Comparison of ENCODE assay signal across 6 cellular contexts in the genomic region with DNA sequence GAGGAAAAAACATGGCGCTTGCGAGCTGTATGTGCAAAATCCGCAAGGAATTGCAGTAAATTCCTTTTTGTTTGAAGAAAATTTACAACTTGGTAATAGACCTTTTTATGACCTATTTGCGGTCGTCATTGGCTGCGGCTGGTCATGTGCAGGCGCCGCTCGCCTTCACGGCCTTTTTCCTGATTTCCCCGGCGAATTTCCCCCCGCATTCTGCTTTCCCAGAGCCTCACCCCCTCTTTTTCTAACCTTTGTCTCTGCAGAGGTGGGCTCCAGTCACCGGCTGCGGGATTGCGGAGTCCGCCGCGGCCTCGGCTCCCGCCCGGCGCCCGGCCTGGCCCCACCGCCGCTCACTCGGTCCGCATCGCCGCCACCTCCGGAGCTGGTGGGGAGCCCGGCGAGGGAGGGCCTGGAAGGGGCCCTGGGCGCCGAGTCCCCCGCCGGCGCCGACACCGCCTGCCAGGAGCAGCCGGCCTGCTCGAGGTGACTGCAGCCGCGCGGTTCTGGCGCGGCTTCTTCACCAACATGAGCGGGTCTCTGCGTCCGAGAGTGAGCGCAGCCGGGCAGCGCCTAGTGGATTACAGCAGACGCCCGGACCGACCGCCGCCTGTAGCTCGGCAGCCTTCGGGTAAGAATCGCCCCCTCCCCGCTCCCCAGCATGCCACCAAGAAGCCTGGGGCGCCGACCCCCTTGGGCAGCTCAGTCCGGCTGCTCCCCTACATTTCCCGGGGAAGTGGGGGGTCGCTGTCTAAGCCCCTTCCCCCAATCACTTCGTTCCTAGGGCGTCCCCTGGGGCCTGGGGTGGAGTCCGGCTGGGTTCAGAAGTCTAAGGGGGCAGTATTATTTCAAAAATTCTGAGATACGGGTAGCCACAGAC. TPM values are rescaled to one million over a fixed set of nuclear protein-coding genes. Genes with fewer than 3 reads are reported as not detected.
DNase-seq lines count a peak whose midpoint lies in the region; ATAC-seq, FAIRE-seq and TF ChIP-seq lines count a peak whose summit lies in the region.

No MANE protein-coding gene starts in this region.

- no peak for FAIRE-seq in RCC 7860 (lab: Jason Lieb, UNC)

- ATAC-seq in lower lobe of right lung (peak in 1 of 2 donors; percentile 7), HG03442 (IDR thresholded peaks at IDR 0.05; ENCODE audit: unreplicated experiment) (no peak), HG03139 (IDR thresholded peaks at IDR 0.05; ENCODE audit: unreplicated experiment) (no peak)

- H3K9ac ChIP-seq in BLaER1: no peak overlapping the region

- H3K9me3 ChIP-seq in BLaER1 (peaks cover 28% of the 10 kb centered on the region; the same call in 1 of the 2 replicates), lower lobe of right lung (no peaks in the 10 kb centered on the region)

- H3K27me3 ChIP-seq in BLaER1: peaks cover 89% of the 10 kb centered on the region
- H3K27me3 ChIP-seq in lower lobe of right lung (ENCODE audit: low read depth): peaks cover 99% of the 10 kb centered on the region

- peak overlapping the region; percentile 48 for H3K4me2 ChIP-seq in BLaER1

- H3K36me3 ChIP-seq in BLaER1: no peaks in the 10 kb centered on the region
- no peaks in the 10 kb centered on the region for H3K36me3 ChIP-seq in lower lobe of right lung

- H3K27ac ChIP-seq in BLaER1 (no peak overlapping the region), lower lobe of right lung (peak overlapping the region; percentile 6)

- no peak overlapping the region for H3K4me3 ChIP-seq in BLaER1
- peak overlapping the region; percentile 39 for H3K4me3 ChIP-seq in lower lobe of right lung

- TF ChIP-seq CTCF in lower lobe of right lung (IDR thresholded peaks at IDR 0.05): no peak

- intact Hi-C loops in lower lobe of right lung (cut with DNase I): loop anchor here (10.0 kb wide), 1 partner anchor 418 kb away; no protein-coding TSS in a partner anchor

- DNase-seq in RCC 7860 (ENCODE audit: low spot score) (peak; percentile 22), lower lobe of right lung (no peak), NCI-H446 treated with DMSO at 0.1 percent for 48 hours (lab: John Stamatoyannopoulos, UW) (no peak)

- peaks cover 23% of the 10 kb centered on the region; the same call in 1 of the 2 replicates for H4K20me1 ChIP-seq in BLaER1

- H3K4me1 ChIP-seq in BLaER1 (peaks cover 15% of the 10 kb centered on the region), lower lobe of right lung (peaks cover 35% of the 10 kb centered on the region)

RNA-seq across cellular contexts. Expression of a gene that starts 7.1 kb away (rescaled TPM):
- 2.3 TPM for total RNA-seq in lower lobe of right lung

RNA-seq across cellular contexts. Expression of a gene that starts 14.1 kb away (rescaled TPM):
- total RNA-seq in lower lobe of right lung: 0.86 TPM

RNA-seq across cellular contexts. Expression of a gene that starts 14.7 kb away (rescaled TPM):
- total RNA-seq in lower lobe of right lung: 0.97 TPM

RNA-seq across cellular contexts. Expression of a gene that starts 20.0 kb away (rescaled TPM):
- total RNA-seq in lower lobe of right lung: not detected

RNA-seq across cellular contexts. Expression of a gene that starts 20.5 kb away (rescaled TPM):
- total RNA-seq in lower lobe of right lung: 0.47 TPM
